28 cellular contexts compared by ENCODE assay signal in the genomic region with DNA sequence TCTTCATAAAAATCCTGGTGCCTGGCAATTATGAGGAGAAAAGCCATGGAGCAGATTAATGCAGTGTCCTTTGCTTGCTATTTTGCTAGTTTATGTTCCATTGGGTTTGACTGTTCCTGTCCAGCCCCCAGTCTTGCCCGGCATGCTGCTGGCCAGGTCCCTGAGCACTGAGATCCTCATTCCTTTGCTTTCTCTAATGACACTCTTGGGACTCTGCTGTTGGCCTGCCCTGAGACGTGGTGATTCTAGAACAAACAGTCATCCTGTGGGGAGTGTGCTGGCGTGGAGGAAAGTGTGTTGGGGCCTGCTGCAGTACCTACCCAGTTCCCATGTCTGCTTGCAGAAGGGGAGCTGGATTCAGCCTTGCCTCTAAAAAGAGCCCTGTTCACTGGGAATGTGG. TPM values are rescaled to one million over a fixed set of nuclear protein-coding genes. Genes with fewer than 3 reads are reported as not detected.
"Had no signal": no experiment of that assay in that cellular context is flagged by ENCODE, and none has a peak within 500 bp of the region (broad histone marks: within the 10 kb centered on the region; RNA-seq: fewer than 3 reads in every experiment).

No MANE protein-coding gene starts in this region.

- H3K79me2 ChIP-seq: hepatocyte had no signal

- H3K9me3 ChIP-seq: sigmoid colon, spleen, thoracic aorta, vagina had no signal

- H3K4me2 ChIP-seq: hepatocyte had no signal

- FAIRE-seq: endometrium had no signal

- H2AFZ ChIP-seq: hepatocyte had no signal

- H3K36me3 ChIP-seq: sigmoid colon, spleen, thoracic aorta, vagina, WERI-Rb-1 had no signal

- H3K27me3 ChIP-seq: vagina had no signal

- H3K4me3 ChIP-seq: hepatocyte, sigmoid colon, spleen, thoracic aorta, vagina had no signal

- H3K4me1 ChIP-seq: foreskin keratinocyte, vagina had no signal

- DNase-seq: activated CD4-positive, alpha-beta T cell treated with anti-CD3 and anti-CD28 coated beads for 1 hour; activated CD4-positive, alpha-beta T cell treated with anti-CD3 and anti-CD28 coated beads, Interleukin-2, amount 50 U/mL, for 1 hour; activated CD8-positive, alpha-beta T cell treated with anti-CD3 and anti-CD28 coated beads, Interleukin-2, amount 10 ng/mL, durations not matched to agents 7 days and 5 days; activated gamma-delta T cell treated with Interleukin-2 at 50 U/mL for 16 hours; activated T-cell treated with anti-CD3 and anti-CD28 coated beads, Interleukin-2, amount 50 U/mL, for 1 hour; cortex of kidney; foreskin keratinocyte; immature natural killer cell; left ventricle myocardium superior; mammary epithelial cell; nucleus accumbens; sigmoid colon; spleen; stimulated activated CD4-positive, alpha-beta T cell treated with anti-CD3 and anti-CD28 coated beads, Interleukin-4, amount 100 ng/mL, for 1 hour; stimulated activated naive CD4-positive, alpha-beta T cell; WERI-Rb-1 had no signal

- ATAC-seq: activated CD8-positive, alpha-beta T cell treated with anti-CD3 and anti-CD28 coated beads, Interleukin-2, amount 10 ng/mL, durations not matched to agents 7 days and 5 days; foreskin keratinocyte; left ventricle myocardium superior had no signal

- H3K27ac ChIP-seq: foreskin keratinocyte, hepatocyte, sigmoid colon, spleen, thoracic aorta, vagina, WERI-Rb-1 had no signal

RNA-seq across cellular contexts. Expression of a gene that starts 4.1 kb away (rescaled TPM):
- total RNA-seq: activated CD8-positive, alpha-beta T cell treated with anti-CD3 and anti-CD28 coated beads, Interleukin-2, amount 10 ng/mL, durations not matched to agents 7 days and 5 days; aorta; epithelial cell of proximal tubule; fibroblast of lung; foreskin keratinocyte; glomerular endothelial cell; left ventricle myocardium superior; mammary epithelial cell; posterior vena cava; renal cortical epithelial cell; sigmoid colon; spleen; T-helper 2 cell treated with Interferon-gamma antibody and Interleukin-4, amounts not matched to agents 100 ng/mL and 5 ng/mL, for 36 hours; thoracic aorta; vagina had no signal
- polyA plus RNA-seq: adipose tissue, fibroblast of lung, foreskin keratinocyte, immature natural killer cell, mammary epithelial cell, spleen had no signal

RNA-seq across cellular contexts. Expression of a gene that starts 53.0 kb away (rescaled TPM):
- total RNA-seq: activated CD8-positive, alpha-beta T cell treated with anti-CD3 and anti-CD28 coated beads, Interleukin-2, amount 10 ng/mL, durations not matched to agents 7 days and 5 days; foreskin keratinocyte; glomerular endothelial cell; T-helper 2 cell treated with Interferon-gamma antibody and Interleukin-4, amounts not matched to agents 100 ng/mL and 5 ng/mL, for 36 hours had no signal
- polyA plus RNA-seq: foreskin keratinocyte, immature natural killer cell, mammary epithelial cell had no signal
